In the genomic region with DNA sequence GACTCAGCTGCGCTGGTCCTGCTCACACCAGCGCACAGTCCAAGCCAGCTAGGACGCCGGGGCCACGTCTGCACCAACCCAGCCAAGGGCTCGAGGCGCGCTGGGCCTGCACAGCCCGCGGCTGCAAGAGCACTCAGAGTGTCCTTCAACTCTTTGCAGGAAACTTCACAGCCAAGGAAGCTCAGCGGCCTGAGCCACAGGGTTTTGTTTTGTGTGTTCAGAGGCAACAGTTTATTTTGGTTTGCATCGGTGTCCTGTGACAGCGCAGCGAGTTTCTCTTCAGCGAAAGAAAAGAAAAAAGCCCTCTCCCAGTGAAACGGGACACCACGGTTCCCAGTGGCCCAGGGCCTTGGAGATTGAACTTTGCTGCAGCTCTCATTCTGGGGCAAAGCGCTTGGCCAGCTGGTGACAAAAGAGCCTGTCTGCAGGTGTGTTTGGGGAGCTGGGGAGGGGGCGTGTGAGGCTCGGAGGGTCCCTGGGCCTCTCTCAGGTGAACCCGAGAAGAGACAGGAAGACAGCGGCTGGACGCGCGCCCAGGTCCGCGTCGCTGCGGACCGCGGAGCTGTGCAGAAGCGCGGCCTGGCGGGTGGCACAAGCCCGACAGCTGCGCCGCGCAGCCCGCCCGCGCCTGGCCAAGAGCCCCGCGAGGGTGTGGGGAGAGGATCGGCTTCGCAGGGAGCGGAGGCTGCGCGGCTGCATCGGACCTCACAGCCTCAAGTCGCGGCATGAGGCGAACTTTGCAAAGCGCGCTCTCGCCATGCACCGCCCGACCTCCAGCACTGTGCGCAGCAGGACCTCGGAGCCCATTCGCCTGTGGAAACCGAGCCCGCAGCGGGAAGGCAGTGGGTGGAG, we compare ENCODE assay signal across 9 cellular contexts. TPM values are rescaled to one million over a fixed set of nuclear protein-coding genes. Genes with fewer than 3 reads are reported as not detected.
DNase-seq lines count a peak whose midpoint lies in the region; ATAC-seq and TF ChIP-seq lines count a peak whose summit lies in the region.
"Had no signal": no experiment of that assay in that cellular context is flagged by ENCODE, and none has a peak within 500 bp of the region (broad histone marks: within the 10 kb centered on the region; RNA-seq: fewer than 3 reads in every experiment).

No MANE protein-coding gene starts in this region.

- H3K36me3 ChIP-seq in iPS-18a (ENCODE audit: control insufficient read depth, low read depth, low read length) (peaks cover 10% of the 10 kb centered on the region), skeletal muscle satellite cell (ENCODE audit: insufficient read depth, low read length) (no peaks in the 10 kb centered on the region)
- no peaks in the 10 kb centered on the region for H3K36me3 ChIP-seq in effector memory CD4-positive, alpha-beta T cell (ENCODE audit: control insufficient read depth, insufficient read depth, low read length)

- H3K9ac ChIP-seq in iPS-18a (ENCODE audit: low read length) (peak overlapping the region; percentile 36), skeletal muscle satellite cell (ENCODE audit: low read depth, low read length) (peak overlapping the region; percentile 50)

- DNase-seq in GM12865 (ENCODE audit: low read depth) (peak; percentile 15), astrocyte of the spinal cord (ENCODE audit: low read depth, low spot score) (peak; percentile 39)
- DNase-seq in effector memory CD4-positive, alpha-beta T cell, result no peak
- DNase-seq: stimulated activated CD4-positive, alpha-beta T cell treated with anti-CD3 and anti-CD28 coated beads, Interleukin-1b, Interleukin-23, amount 100 ng/mL, for 48 hours had no signal

- H3K9me3 ChIP-seq in iPS-18a (ENCODE audit: control insufficient read depth, low read depth, low read length), result no peaks in the 10 kb centered on the region
- H3K9me3 ChIP-seq in skeletal muscle satellite cell (replicated peaks; ENCODE audit: low read length), result no peaks in the 10 kb centered on the region
- H3K9me3 ChIP-seq in effector memory CD4-positive, alpha-beta T cell (ENCODE audit: control insufficient read depth, low read length), result no peaks in the 10 kb centered on the region

- H3K4me1 ChIP-seq in iPS-18a (ENCODE audit: control insufficient read depth, low read depth, low read length) (peaks cover 43% of the 10 kb centered on the region), skeletal muscle satellite cell (ENCODE audit: control insufficient read depth, insufficient read depth, low read length) (peaks cover 17% of the 10 kb centered on the region)
- no peaks in the 10 kb centered on the region for H3K4me1 ChIP-seq in effector memory CD4-positive, alpha-beta T cell (ENCODE audit: control insufficient read depth, insufficient read depth, low read length, poor library complexity, severe bottlenecking)

- H3K4me3 ChIP-seq in GM12865 (ENCODE audit: low read depth, low read length), result peak overlapping the region; percentile 10; the same call in 1 of the 2 replicates
- H3K4me3 ChIP-seq in astrocyte of the spinal cord (ENCODE audit: low read depth, low read length), result peak overlapping the region; percentile 51
- peak overlapping the region; percentile 78 for H3K4me3 ChIP-seq in iPS-18a (ENCODE audit: low read length)
- peak overlapping the region; percentile 76 for H3K4me3 ChIP-seq in skeletal muscle satellite cell (ENCODE audit: low read length)
- H3K4me3 ChIP-seq in effector memory CD4-positive, alpha-beta T cell (ENCODE audit: insufficient read depth, low read depth, low read length, poor library complexity, severe bottlenecking), result no peak overlapping the region

- H3K4me2 ChIP-seq in skeletal muscle satellite cell (ENCODE audit: low read length), result peak overlapping the region; percentile 94

- peaks cover 39% of the 10 kb centered on the region for H3K27me3 ChIP-seq in iPS-18a (ENCODE audit: control insufficient read depth, insufficient read depth, low read length)
- peaks cover 18% of the 10 kb centered on the region for H3K27me3 ChIP-seq in skeletal muscle satellite cell (ENCODE audit: control insufficient read depth, insufficient read depth, low read length)
- H3K27me3 ChIP-seq in effector memory CD4-positive, alpha-beta T cell (replicated peaks; ENCODE audit: control insufficient read depth, insufficient read depth, low read length, poor library complexity, severe bottlenecking), result no peaks in the 10 kb centered on the region

- in situ Hi-C loops in astrocyte of the spinal cord (cut with HindIII; ENCODE audit: low sequenced_read_pairs), result no loop called here

- ATAC-seq in GM21528 (IDR thresholded peaks at IDR 0.05; ENCODE audit: low FRiP score, unreplicated experiment), result no peak
- no peak for ATAC-seq in HG02840 (IDR thresholded peaks at IDR 0.05; ENCODE audit: low FRiP score, unreplicated experiment)
- no peak for ATAC-seq in HG02588 (IDR thresholded peaks at IDR 0.05; ENCODE audit: unreplicated experiment)

- TF ChIP-seq CTCF in GM12865 (IDR thresholded peaks at IDR 0.05; ENCODE audit: insufficient read depth, low read depth, low read length, missing control alignments) (no peak), astrocyte of the spinal cord (IDR thresholded peaks at IDR 0.05; ENCODE audit: low read depth, low read length) (no peak)

- no peak overlapping the region for H3K27ac ChIP-seq in iPS-18a (ENCODE audit: low read length)
- no peak overlapping the region for H3K27ac ChIP-seq in effector memory CD4-positive, alpha-beta T cell (ENCODE audit: insufficient read depth, low read length, poor library complexity, severe bottlenecking)

RNA-seq across cellular contexts. Expression of gene CXCL12, which starts 0.9 kb away (rescaled TPM):
- 0.76 and 1.5 TPM in 2 replicates for total RNA-seq in skeletal muscle satellite cell (2012; rRNA removed)

Comparison
In these comparisons a context has a peak if more than half of its experiments do, and no peak if none do; other contexts are left out.
1. DNase-seq: peak in GM12865 (single experiment) and astrocyte of the spinal cord (single experiment); none in effector memory CD4-positive, alpha-beta T cell (0 of 3).